5 cellular contexts compared by ENCODE assay signal in genomic region chr22:42666393-42666792, GRCh38. TPM values are rescaled to one million over a fixed set of nuclear protein-coding genes. Genes with fewer than 3 reads are reported as not detected.
"Had no signal": no experiment of that assay in that cellular context is flagged by ENCODE, and none has a peak within 500 bp of the region (broad histone marks: within the 10 kb centered on the region; RNA-seq: fewer than 3 reads in every experiment).

No MANE protein-coding gene starts in this region.

RNA-seq across cellular contexts. Expression of gene ATP5MGL, which starts 26.0 kb away (rescaled TPM):
- total RNA-seq: ascending aorta had no signal
- polyA plus RNA-seq: adipose tissue had no signal

RNA-seq across cellular contexts. Expression of gene A4GALT, which starts 54.3 kb away (rescaled TPM):
- total RNA-seq: activated CD4-positive, alpha-beta T cell treated with anti-CD3 and anti-CD28 coated beads for 36 hours; activated naive CD8-positive, alpha-beta T cell treated with anti-CD3 and anti-CD28 coated beads, Interleukin-2, amount 10 ng/mL, durations not matched to agents 7 days and 5 days; activated T-helper 2 cell treated with anti-CD3 and anti-CD28 coated beads, Interferon-gamma antibody, Interleukin-2, Interleukin-4, amounts not matched to agents 10 μg/mL and 5 μg/mL and 100 μg/mL, durations not matched to agents 14 hours and 24 hours and 36 hours had no signal
